ENCODE assay signal across 1 cellular context in the genomic region with DNA sequence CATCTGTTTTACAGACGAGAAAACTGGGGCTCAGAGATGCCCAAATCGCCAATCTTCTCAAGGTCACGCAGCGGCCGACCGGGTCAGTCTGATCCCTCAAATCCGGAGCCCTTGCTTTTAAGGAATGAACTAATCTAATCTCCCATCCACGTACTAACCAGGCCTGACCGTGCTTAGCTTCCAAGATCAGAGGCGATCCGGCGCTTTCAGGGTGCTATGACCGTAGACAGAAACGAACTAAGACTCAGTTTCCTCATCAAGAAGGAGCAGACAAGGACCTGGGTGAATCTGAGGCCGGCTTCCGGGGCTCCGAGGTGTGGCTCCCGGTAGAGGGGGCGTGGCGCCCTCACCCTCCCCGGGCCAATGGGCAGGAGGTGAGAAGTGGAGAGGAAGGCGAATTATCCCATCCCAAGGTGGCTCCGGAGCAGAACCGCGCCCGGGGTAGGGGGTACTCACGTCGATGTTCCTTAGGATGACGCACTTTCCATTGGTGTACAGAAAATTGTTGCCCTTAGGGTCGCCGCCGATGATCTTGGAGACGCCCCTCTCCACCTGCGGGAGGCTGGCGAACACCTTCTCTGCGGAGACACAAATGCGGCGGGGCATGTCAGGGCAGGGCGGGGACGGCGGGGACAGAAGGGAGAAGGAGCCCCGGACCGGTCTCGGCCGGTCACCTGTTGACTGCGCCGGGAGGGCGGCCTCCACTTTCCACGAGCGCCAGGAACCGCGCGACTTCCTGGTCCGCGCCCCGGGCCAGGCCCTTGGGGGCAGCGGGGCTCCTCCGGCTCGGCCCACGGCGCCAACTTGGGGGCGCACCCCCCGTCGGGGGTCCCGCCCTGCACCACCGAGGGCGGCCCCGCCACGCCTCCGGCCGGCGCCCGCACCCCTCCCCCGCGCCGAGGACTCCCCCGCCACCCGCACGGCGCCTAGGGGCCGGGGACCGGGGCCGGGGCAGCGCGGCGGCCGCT.
A peak's percentile ranks its signal among the peaks of the same experiment; 100 is the strongest.
TF ChIP-seq lines count a peak whose summit lies in the region.

No MANE protein-coding gene starts in this region.

TF ChIP-seq in H1, 55 proteins besides CTCF, POLR2A, EP300 and RAD21:
- TF ChIP-seq SAP30 (IDR thresholded peaks at IDR 0.05; ENCODE audit: insufficient read depth, insufficient replicate concordance, low read length), result no peak
- no peak for TF ChIP-seq SP4 (IDR thresholded peaks at IDR 0.05; ENCODE audit: low read length)
- peak; percentile 52; the same call in 1 of the 2 replicates for TF ChIP-seq TAF1 (IDR thresholded peaks at IDR 0.05; ENCODE audit: low read depth, low read length)
- TF ChIP-seq HDAC2 (IDR thresholded peaks at IDR 0.05; ENCODE audit: borderline replicate concordance in 1 of 2, low read depth in 2 of 2, low read length in 2 of 2), result 0 out of 4 replicates have a peak, but pooled peaks of 1 of the 2 experiments have one; percentile 24
- TF ChIP-seq BCL11A (IDR thresholded peaks at IDR 0.05; ENCODE audit: low read depth in 2 of 2, low read length in 2 of 2), result no peak
- no peak for TF ChIP-seq HDAC6 (IDR thresholded peaks at IDR 0.05; ENCODE audit: low read depth, low read length)
- TF ChIP-seq, protein P1, sequence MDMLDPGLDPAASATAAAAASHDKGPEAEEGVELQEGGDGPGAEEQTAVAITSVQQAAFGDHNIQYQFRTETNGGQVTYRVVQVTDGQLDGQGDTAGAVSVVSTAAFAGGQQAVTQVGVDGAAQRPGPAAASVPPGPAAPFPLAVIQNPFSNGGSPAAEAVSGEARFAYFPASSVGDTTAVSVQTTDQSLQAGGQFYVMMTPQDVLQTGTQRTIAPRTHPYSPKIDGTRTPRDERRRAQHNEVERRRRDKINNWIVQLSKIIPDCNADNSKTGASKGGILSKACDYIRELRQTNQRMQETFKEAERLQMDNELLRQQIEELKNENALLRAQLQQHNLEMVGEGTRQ (IDR thresholded peaks at IDR 0.05; ENCODE audit: low read length), result no peak
- TF ChIP-seq NRF1 (IDR thresholded peaks at IDR 0.05; ENCODE audit: low read depth, low read length), result no peak
- TF ChIP-seq CBX8 (IDR thresholded peaks at IDR 0.05; ENCODE audit: borderline replicate concordance, low read depth, low read length), result no peak
- no peak for TF ChIP-seq CREB1 (IDR thresholded peaks at IDR 0.05)
- TF ChIP-seq, protein P2, sequence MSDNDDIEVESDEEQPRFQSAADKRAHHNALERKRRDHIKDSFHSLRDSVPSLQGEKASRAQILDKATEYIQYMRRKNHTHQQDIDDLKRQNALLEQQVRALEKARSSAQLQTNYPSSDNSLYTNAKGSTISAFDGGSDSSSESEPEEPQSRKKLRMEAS (IDR thresholded peaks at IDR 0.05), result 0 out of 2 replicates have a peak, but pooled peaks have one; percentile 11
- TF ChIP-seq SIRT6 (IDR thresholded peaks at IDR 0.05; ENCODE audit: low read length), result no peak
- TF ChIP-seq SIN3A (conservative IDR thresholded peaks at IDR 0.05 in 1 of 2, IDR thresholded peaks at IDR 0.05 in 1 of 2; ENCODE audit: low read depth in 1 of 2, low read length in 2 of 2), result peak in 1 of 2 experiments; percentile 33; a peak in 1 of 4 replicates
- peak; percentile 37 for TF ChIP-seq ASH2L (IDR thresholded peaks at IDR 0.05; ENCODE audit: low read length)
- TF ChIP-seq CHD1 (IDR thresholded peaks at IDR 0.05; ENCODE audit: low read depth, low read length), result no peak
- TF ChIP-seq, protein P3, sequence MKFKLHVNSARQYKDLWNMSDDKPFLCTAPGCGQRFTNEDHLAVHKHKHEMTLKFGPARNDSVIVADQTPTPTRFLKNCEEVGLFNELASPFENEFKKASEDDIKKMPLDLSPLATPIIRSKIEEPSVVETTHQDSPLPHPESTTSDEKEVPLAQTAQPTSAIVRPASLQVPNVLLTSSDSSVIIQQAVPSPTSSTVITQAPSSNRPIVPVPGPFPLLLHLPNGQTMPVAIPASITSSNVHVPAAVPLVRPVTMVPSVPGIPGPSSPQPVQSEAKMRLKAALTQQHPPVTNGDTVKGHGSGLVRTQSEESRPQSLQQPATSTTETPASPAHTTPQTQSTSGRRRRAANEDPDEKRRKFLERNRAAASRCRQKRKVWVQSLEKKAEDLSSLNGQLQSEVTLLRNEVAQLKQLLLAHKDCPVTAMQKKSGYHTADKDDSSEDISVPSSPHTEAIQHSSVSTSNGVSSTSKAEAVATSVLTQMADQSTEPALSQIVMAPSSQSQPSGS (IDR thresholded peaks at IDR 0.05; ENCODE audit: low read length), result 0 out of 2 replicates have a peak, but pooled peaks have one; percentile 35
- TF ChIP-seq NANOG (IDR thresholded peaks at IDR 0.05; ENCODE audit: insufficient read depth, low read depth, low read length, poor library complexity, severe bottlenecking), result no peak
- peak; percentile 57 for TF ChIP-seq TAF7 (optimal IDR thresholded peaks at IDR 0.05; ENCODE audit: borderline replicate concordance, low read depth, low read length)
- no peak for TF ChIP-seq KDM5A (IDR thresholded peaks at IDR 0.05; ENCODE audit: low read length)
- TF ChIP-seq, protein P4, sequence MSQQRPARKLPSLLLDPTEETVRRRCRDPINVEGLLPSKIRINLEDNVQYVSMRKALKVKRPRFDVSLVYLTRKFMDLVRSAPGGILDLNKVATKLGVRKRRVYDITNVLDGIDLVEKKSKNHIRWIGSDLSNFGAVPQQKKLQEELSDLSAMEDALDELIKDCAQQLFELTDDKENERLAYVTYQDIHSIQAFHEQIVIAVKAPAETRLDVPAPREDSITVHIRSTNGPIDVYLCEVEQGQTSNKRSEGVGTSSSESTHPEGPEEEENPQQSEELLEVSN (IDR thresholded peaks at IDR 0.05), result no peak
- TF ChIP-seq, protein P5, sequence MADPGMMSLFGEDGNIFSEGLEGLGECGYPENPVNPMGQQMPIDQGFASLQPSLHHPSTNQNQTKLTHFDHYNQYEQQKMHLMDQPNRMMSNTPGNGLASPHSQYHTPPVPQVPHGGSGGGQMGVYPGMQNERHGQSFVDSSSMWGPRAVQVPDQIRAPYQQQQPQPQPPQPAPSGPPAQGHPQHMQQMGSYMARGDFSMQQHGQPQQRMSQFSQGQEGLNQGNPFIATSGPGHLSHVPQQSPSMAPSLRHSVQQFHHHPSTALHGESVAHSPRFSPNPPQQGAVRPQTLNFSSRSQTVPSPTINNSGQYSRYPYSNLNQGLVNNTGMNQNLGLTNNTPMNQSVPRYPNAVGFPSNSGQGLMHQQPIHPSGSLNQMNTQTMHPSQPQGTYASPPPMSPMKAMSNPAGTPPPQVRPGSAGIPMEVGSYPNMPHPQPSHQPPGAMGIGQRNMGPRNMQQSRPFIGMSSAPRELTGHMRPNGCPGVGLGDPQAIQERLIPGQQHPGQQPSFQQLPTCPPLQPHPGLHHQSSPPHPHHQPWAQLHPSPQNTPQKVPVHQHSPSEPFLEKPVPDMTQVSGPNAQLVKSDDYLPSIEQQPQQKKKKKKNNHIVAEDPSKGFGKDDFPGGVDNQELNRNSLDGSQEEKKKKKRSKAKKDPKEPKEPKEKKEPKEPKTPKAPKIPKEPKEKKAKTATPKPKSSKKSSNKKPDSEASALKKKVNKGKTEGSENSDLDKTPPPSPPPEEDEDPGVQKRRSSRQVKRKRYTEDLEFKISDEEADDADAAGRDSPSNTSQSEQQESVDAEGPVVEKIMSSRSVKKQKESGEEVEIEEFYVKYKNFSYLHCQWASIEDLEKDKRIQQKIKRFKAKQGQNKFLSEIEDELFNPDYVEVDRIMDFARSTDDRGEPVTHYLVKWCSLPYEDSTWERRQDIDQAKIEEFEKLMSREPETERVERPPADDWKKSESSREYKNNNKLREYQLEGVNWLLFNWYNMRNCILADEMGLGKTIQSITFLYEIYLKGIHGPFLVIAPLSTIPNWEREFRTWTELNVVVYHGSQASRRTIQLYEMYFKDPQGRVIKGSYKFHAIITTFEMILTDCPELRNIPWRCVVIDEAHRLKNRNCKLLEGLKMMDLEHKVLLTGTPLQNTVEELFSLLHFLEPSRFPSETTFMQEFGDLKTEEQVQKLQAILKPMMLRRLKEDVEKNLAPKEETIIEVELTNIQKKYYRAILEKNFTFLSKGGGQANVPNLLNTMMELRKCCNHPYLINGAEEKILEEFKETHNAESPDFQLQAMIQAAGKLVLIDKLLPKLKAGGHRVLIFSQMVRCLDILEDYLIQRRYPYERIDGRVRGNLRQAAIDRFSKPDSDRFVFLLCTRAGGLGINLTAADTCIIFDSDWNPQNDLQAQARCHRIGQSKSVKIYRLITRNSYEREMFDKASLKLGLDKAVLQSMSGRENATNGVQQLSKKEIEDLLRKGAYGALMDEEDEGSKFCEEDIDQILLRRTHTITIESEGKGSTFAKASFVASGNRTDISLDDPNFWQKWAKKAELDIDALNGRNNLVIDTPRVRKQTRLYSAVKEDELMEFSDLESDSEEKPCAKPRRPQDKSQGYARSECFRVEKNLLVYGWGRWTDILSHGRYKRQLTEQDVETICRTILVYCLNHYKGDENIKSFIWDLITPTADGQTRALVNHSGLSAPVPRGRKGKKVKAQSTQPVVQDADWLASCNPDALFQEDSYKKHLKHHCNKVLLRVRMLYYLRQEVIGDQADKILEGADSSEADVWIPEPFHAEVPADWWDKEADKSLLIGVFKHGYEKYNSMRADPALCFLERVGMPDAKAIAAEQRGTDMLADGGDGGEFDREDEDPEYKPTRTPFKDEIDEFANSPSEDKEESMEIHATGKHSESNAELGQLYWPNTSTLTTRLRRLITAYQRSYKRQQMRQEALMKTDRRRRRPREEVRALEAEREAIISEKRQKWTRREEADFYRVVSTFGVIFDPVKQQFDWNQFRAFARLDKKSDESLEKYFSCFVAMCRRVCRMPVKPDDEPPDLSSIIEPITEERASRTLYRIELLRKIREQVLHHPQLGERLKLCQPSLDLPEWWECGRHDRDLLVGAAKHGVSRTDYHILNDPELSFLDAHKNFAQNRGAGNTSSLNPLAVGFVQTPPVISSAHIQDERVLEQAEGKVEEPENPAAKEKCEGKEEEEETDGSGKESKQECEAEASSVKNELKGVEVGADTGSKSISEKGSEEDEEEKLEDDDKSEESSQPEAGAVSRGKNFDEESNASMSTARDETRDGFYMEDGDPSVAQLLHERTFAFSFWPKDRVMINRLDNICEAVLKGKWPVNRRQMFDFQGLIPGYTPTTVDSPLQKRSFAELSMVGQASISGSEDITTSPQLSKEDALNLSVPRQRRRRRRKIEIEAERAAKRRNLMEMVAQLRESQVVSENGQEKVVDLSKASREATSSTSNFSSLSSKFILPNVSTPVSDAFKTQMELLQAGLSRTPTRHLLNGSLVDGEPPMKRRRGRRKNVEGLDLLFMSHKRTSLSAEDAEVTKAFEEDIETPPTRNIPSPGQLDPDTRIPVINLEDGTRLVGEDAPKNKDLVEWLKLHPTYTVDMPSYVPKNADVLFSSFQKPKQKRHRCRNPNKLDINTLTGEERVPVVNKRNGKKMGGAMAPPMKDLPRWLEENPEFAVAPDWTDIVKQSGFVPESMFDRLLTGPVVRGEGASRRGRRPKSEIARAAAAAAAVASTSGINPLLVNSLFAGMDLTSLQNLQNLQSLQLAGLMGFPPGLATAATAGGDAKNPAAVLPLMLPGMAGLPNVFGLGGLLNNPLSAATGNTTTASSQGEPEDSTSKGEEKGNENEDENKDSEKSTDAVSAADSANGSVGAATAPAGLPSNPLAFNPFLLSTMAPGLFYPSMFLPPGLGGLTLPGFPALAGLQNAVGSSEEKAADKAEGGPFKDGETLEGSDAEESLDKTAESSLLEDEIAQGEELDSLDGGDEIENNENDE (IDR thresholded peaks at IDR 0.05; ENCODE audit: insufficient replicate concordance, low read length), result no peak
- TF ChIP-seq RFX5 (IDR thresholded peaks at IDR 0.05; ENCODE audit: borderline replicate concordance, low read depth, low read length), result no peak
- no peak for TF ChIP-seq CEBPB (IDR thresholded peaks at IDR 0.05; ENCODE audit: low read depth, low read length)
- TF ChIP-seq POU5F1 (IDR thresholded peaks at IDR 0.05; ENCODE audit: low read depth, low read length), result no peak
- TF ChIP-seq SIX5 (IDR thresholded peaks at IDR 0.05; ENCODE audit: low read depth, low read length), result no peak
- 0 out of 2 replicates have a peak, but pooled peaks have one; percentile 3 for TF ChIP-seq RBBP5 (IDR thresholded peaks at IDR 0.05; ENCODE audit: borderline replicate concordance, low read depth, low read length)
- TF ChIP-seq YY1 (IDR thresholded peaks at IDR 0.05; ENCODE audit: low read depth, low read length), result no peak
- TF ChIP-seq POLR2AphosphoS5 (IDR thresholded peaks at IDR 0.05; ENCODE audit: low read depth, low read length), result peak; percentile 69
- no peak for TF ChIP-seq KDM1A (IDR thresholded peaks at IDR 0.05; ENCODE audit: borderline replicate concordance, low read length)
